ENCODE assay signal across 20 cellular contexts in the genomic region with DNA sequence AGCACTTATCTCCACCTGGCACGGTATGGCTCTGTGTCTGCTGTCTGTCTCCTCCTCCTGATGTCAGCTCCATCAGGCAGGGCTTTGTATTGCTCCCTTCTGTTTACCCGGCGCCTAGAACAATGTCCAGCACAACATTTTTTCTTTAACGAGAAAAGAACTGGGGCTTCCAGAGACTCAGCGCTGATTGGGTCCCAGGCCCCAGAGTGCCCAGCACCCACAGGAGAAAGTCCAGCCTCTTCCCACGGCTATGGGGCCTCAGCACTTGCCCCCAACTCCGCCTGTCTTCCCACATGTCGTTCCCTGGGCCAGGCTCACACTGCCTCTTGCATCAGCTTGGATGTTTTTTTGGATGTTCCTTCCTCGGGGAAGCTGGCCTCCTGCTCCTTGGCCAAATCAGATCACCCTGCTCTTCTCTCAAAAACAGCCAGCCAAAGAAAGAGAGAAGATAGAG. TPM values are rescaled to one million over a fixed set of nuclear protein-coding genes. Genes with fewer than 3 reads are reported as not detected.
DNase-seq lines count a peak whose midpoint lies in the region; ATAC-seq, FAIRE-seq and TF ChIP-seq lines count a peak whose summit lies in the region.
"Had no signal": no experiment of that assay in that cellular context is flagged by ENCODE, and none has a peak within 500 bp of the region (broad histone marks: within the 10 kb centered on the region; RNA-seq: fewer than 3 reads in every experiment).

No MANE protein-coding gene starts in this region.

- H3K27me3 Mint-ChIP-seq in H9 (ENCODE audit: low read depth), result peaks cover 3% of the 10 kb centered on the region
- no peaks in the 10 kb centered on the region for H3K27me3 Mint-ChIP-seq in dendritic cell treated with granulocyte-macrophage colony-stimulating factor and Interleukin-4, amounts not matched to agents 40 ng/mL and 50 ng/mL, for 4 days
- H3K27me3 Mint-ChIP-seq in neural crest cell (ENCODE audit: low read depth), result peaks cover 4% of the 10 kb centered on the region
- H3K27me3 Mint-ChIP-seq: CD8-positive, alpha-beta memory T cell had no signal

- H3K4me1 Mint-ChIP-seq in H9 (peaks cover 6 to 8% of the 10 kb centered on the region in 2 experiments; a peak in 3 of 4 replicates), neural crest cell (peaks cover under 1% of the 10 kb centered on the region)
- peaks cover 48% of the 10 kb centered on the region for H3K4me1 Mint-ChIP-seq in dendritic cell treated with granulocyte-macrophage colony-stimulating factor and Interleukin-4, amounts not matched to agents 40 ng/mL and 50 ng/mL, for 4 days (ENCODE audit: low read depth)

- no peak overlapping the region for H3K4me3 Mint-ChIP-seq in H9
- H3K4me3 Mint-ChIP-seq in dendritic cell treated with granulocyte-macrophage colony-stimulating factor and Interleukin-4, amounts not matched to agents 40 ng/mL and 50 ng/mL, for 4 days, result no peak overlapping the region
- peak overlapping the region; percentile 9 for H3K4me3 Mint-ChIP-seq in neural crest cell
- H3K4me3 Mint-ChIP-seq: CD8-positive, alpha-beta memory T cell had no signal

- no CpG with 5 or more reads among the region's 9 CpGs for WGBS in H9 (ENCODE audit: extremely low coverage, insufficient read length, low lambda C conversion rate)
- WGBS in small intestine, 3 donors, result 73 to 82% (median 81%) methylated on average over 9 of the region's 9 CpGs

- H3K36me3 Mint-ChIP-seq in H9 (ENCODE audit: insufficient read depth in 1 of 3, low read depth in 3 of 3) (peaks cover 16 to 28% (median 25%) of the 10 kb centered on the region in 3 experiments), neural crest cell (ENCODE audit: low read depth) (peaks cover 3% of the 10 kb centered on the region)
- H3K36me3 Mint-ChIP-seq in dendritic cell treated with granulocyte-macrophage colony-stimulating factor and Interleukin-4, amounts not matched to agents 40 ng/mL and 50 ng/mL, for 4 days (ENCODE audit: low read depth), result peaks cover 68% of the 10 kb centered on the region

- no peak overlapping the region for H2BK12ac ChIP-seq in H9 (ENCODE audit: insufficient read length, low read depth, low read length)

- no peak overlapping the region for H3K14ac ChIP-seq in H9 (ENCODE audit: insufficient read depth, low read length)

- H4K5ac ChIP-seq in H9 (ENCODE audit: insufficient read length, low read depth, low read length), result no peak overlapping the region

- no peak overlapping the region for H4K91ac ChIP-seq in H9 (ENCODE audit: insufficient read length, low read depth, low read length)

- no peak overlapping the region for H2BK15ac ChIP-seq in H9 (ENCODE audit: low read depth, low read length)

- H3K4me2 ChIP-seq in H9 (ENCODE audit: insufficient read depth, insufficient read length, low read length), result no peak overlapping the region
- H3K4me2 ChIP-seq: A549; BLaER1 treated with 17β-estradiol and CSF1 and Interleukin-3, amounts not matched to agents 10 nM and 100 nM had no signal

- no peak for TF ChIP-seq CTCF in H9 (conservative IDR thresholded peaks at IDR 0.05)
- TF ChIP-seq CTCF in neural crest cell (conservative IDR thresholded peaks at IDR 0.05), result no peak
- TF ChIP-seq CTCF in left lung (IDR thresholded peaks at IDR 0.05), result no peak

- H3K36me3 ChIP-seq in left lung, result peaks cover 0 to 48% of the 10 kb centered on the region in 2 donors
- peaks cover 0 to 5% of the 10 kb centered on the region in 2 donors for H3K36me3 ChIP-seq in small intestine (ENCODE audit: control insufficient read depth in 2 of 2, insufficient read depth in 2 of 2, low read length in 2 of 2)

- FAIRE-seq in small intestine (lab: Jason Lieb, UNC), result no peak
- FAIRE-seq: A549, G401.6, GM12878 had no signal

- ATAC-seq in GM21390 (IDR thresholded peaks at IDR 0.05; ENCODE audit: unreplicated experiment) (no peak), left lung (no peak)
- ATAC-seq: A549, GM12878, Panc1, Right ventricle myocardium inferior had no signal

- no peak overlapping the region for H3K4me3 ChIP-seq in left lung
- no peak overlapping the region for H3K4me3 ChIP-seq in small intestine (ENCODE audit: low read depth in 1 of 2, low read length in 2 of 2)
- H3K4me3 ChIP-seq: A549; BLaER1 treated with 17β-estradiol and CSF1 and Interleukin-3, amounts not matched to agents 10 nM and 100 nM; GM12878 had no signal

- no peak overlapping the region for H2BK5ac ChIP-seq in H9 (ENCODE audit: insufficient read length, low read length)

- DNase-seq in H9 (no peak), neural crest cell (ENCODE audit: low read depth, low spot score) (no peak), substantia nigra (lab: John Stamatoyannopoulos, UW) (peak in 4 of 49 donors; percentile 3 to 14 (median 9)), left lung (no peak), small intestine (no peak)
- DNase-seq: CD8-positive, alpha-beta memory T cell; DND-41; GOT3; NCI-H1092; NCI-H510A treated with DMSO at 0.1 percent for 48 hours; NCI-H82 had no signal

- H3T11ph ChIP-seq in H9 (ENCODE audit: low read length), result no peak overlapping the region

- H3K23ac ChIP-seq in H9 (ENCODE audit: insufficient read length, low read depth, low read length), result no peak overlapping the region

- no peak overlapping the region for H2AK5ac ChIP-seq in H9 (ENCODE audit: insufficient read length, low read length)

- no peak overlapping the region for H2BK20ac ChIP-seq in H9 (ENCODE audit: low read depth, low read length, poor library complexity, severe bottlenecking)

- H3K56ac ChIP-seq in H9 (ENCODE audit: insufficient read length, low read depth, low read length), result no peak overlapping the region

- no peak overlapping the region for H3K27ac ChIP-seq in H9 (ENCODE audit: insufficient read length, low read depth, low read length)
- H3K27ac ChIP-seq in substantia nigra (ENCODE audit: low read depth, low read length, poor library complexity, severe bottlenecking), result peak overlapping the region; percentile 64
- H3K27ac ChIP-seq in left lung, result no peak overlapping the region
- no peak overlapping the region for H3K27ac ChIP-seq in small intestine (ENCODE audit: low read depth in 1 of 2, low read length in 1 of 2)
- H3K27ac ChIP-seq: A549; BLaER1 treated with 17β-estradiol and CSF1 and Interleukin-3, amounts not matched to agents 10 nM and 100 nM had no signal

- no peak overlapping the region for H3K9ac ChIP-seq in H9 (ENCODE audit: extremely low read depth, insufficient read length, low read length)

- no peak overlapping the region for H3K18ac ChIP-seq in H9 (ENCODE audit: insufficient read length, low read depth, low read length)

- H3K79me1 ChIP-seq in H9 (ENCODE audit: insufficient read depth, low read depth, low read length, poor library complexity, severe bottlenecking), result no peaks in the 10 kb centered on the region

- no peaks in the 10 kb centered on the region for H3K9me3 Mint-ChIP-seq in H9
- no peaks in the 10 kb centered on the region for H3K9me3 Mint-ChIP-seq in dendritic cell treated with granulocyte-macrophage colony-stimulating factor and Interleukin-4, amounts not matched to agents 40 ng/mL and 50 ng/mL, for 4 days
- H3K9me3 Mint-ChIP-seq in neural crest cell, result no peaks in the 10 kb centered on the region
- H3K9me3 Mint-ChIP-seq: CD8-positive, alpha-beta memory T cell had no signal

- peak overlapping the region; percentile 56 to 65 (median 58); a peak in 4 of 7 replicates for H3K27ac Mint-ChIP-seq in H9
- peak overlapping the region; percentile 24 for H3K27ac Mint-ChIP-seq in dendritic cell treated with granulocyte-macrophage colony-stimulating factor and Interleukin-4, amounts not matched to agents 40 ng/mL and 50 ng/mL, for 4 days
- no peak overlapping the region for H3K27ac Mint-ChIP-seq in neural crest cell (ENCODE audit: unreplicated experiment)

- H2AFZ ChIP-seq in H9 (ENCODE audit: low read length), result no peak overlapping the region

- no peaks in the 10 kb centered on the region for H3K23me2 ChIP-seq in H9 (ENCODE audit: insufficient read length, low read depth, low read length, poor library complexity, severe bottlenecking)

- intact Hi-C loops in dendritic cell treated with granulocyte-macrophage colony-stimulating factor and Interleukin-4, amounts not matched to agents 40 ng/mL and 50 ng/mL, for 4 days (cut with micrococcal nuclease), result no loop called here
- intact Hi-C loops in left lung (cut with DNase I), result no loop called here

- H3K9me3 ChIP-seq in H9 (ENCODE audit: control insufficient read depth, low read depth, low read length) (no peaks in the 10 kb centered on the region), left lung (no peaks in the 10 kb centered on the region), small intestine (ENCODE audit: control insufficient read depth, low read depth) (no peaks in the 10 kb centered on the region)
- H3K9me3 ChIP-seq: A549; BLaER1 treated with 17β-estradiol and CSF1 and Interleukin-3, amounts not matched to agents 10 nM and 100 nM had no signal

- H3K27me3 ChIP-seq in H9 (ENCODE audit: insufficient read depth, low read length) (no peaks in the 10 kb centered on the region), left lung (no peaks in the 10 kb centered on the region), small intestine (ENCODE audit: control insufficient read depth in 2 of 2, insufficient read depth in 2 of 2, low read length in 2 of 2) (no peaks in the 10 kb centered on the region)
- H3K27me3 ChIP-seq: BLaER1 treated with 17β-estradiol and CSF1 and Interleukin-3, amounts not matched to agents 10 nM and 100 nM had no signal

- H3K4me1 ChIP-seq in H9 (ENCODE audit: insufficient read depth, low read length) (no peaks in the 10 kb centered on the region), left lung (peaks cover 0 to 1% of the 10 kb centered on the region in 2 donors), small intestine (ENCODE audit: control insufficient read depth in 2 of 2, insufficient read depth in 1 of 2, low read depth in 1 of 2, low read length in 1 of 2) (no peaks in the 10 kb centered on the region)

- H4K20me1 ChIP-seq in H9 (ENCODE audit: control insufficient read depth, insufficient read depth, insufficient read length), result no peaks in the 10 kb centered on the region

- no peaks in the 10 kb centered on the region for H3K79me2 ChIP-seq in H9 (ENCODE audit: insufficient read depth, low read length)

- H2BK120ac ChIP-seq in H9 (ENCODE audit: low read depth, low read length, poor library complexity, severe bottlenecking), result no peak overlapping the region

- H4K8ac ChIP-seq in H9 (replicated peaks; ENCODE audit: insufficient read length, low read depth, low read length), result no peak overlapping the region

- no peak overlapping the region for H3K4ac ChIP-seq in H9 (ENCODE audit: low read depth, low read length)

RNA-seq across cellular contexts. Expression of a gene that starts 6.9 kb away (rescaled TPM):
- total RNA-seq in H9 (2021), result 9.0 and 9.5 TPM in 2 replicates
- total RNA-seq in neural crest cell, result 9.1 and 9.6 TPM in 2 replicates
- 1 to 10 TPM; 7.2 to 8.7 TPM for total RNA-seq in left lung
- 10 to 100 TPM in 1 of 3 donors, 1 to 10 TPM in 2; 4.8 to 10.7 (median 7.3) TPM for polyA plus RNA-seq in small intestine

RNA-seq across cellular contexts. Expression of a gene that starts 9.6 kb away (rescaled TPM):
- total RNA-seq in H9 (2021), result 28.2 and 29.3 TPM in 2 replicates
- total RNA-seq in neural crest cell, result 28.6 and 33.1 TPM in 2 replicates
- 10 to 100 TPM; 18.0 to 20.3 TPM for total RNA-seq in left lung
- 10 to 100 TPM; 14.5 to 16.7 (median 14.6) TPM for polyA plus RNA-seq in small intestine

RNA-seq across cellular contexts. Expression of a gene that starts 19.0 kb away (rescaled TPM):
- not detected in 2 replicates for total RNA-seq in H9 (2021)
- not detected in 2 replicates for total RNA-seq in neural crest cell
- total RNA-seq in left lung, result not detected
- not detected for polyA plus RNA-seq in small intestine
- total RNA-seq: CD8-positive, alpha-beta memory T cell; GM12878; MCF 10A; Right ventricle myocardium inferior had no signal
- polyA plus RNA-seq: A549; CD8-positive, alpha-beta memory T cell; GM12878 had no signal

RNA-seq across cellular contexts. Expression of a gene that starts 31.4 kb away (rescaled TPM):
- total RNA-seq in H9 (2021), result 22.2 and 24.9 TPM in 2 replicates
- total RNA-seq in neural crest cell, result not detected in 2 replicates
- total RNA-seq in left lung, result 1 to 10 TPM in 1 of 2 donors, under 1 TPM in 1; 0.45 to 1.6 TPM
- 10 to 100 TPM; 15.7 to 24.8 (median 21.5) TPM for polyA plus RNA-seq in small intestine
- total RNA-seq: MCF 10A, Right ventricle myocardium inferior had no signal
- polyA plus RNA-seq: CD8-positive, alpha-beta memory T cell had no signal

RNA-seq across cellular contexts. Expression of a gene that starts 32.6 kb away (rescaled TPM):
- 104 and 113 TPM in 2 replicates for total RNA-seq in H9 (2021)
- total RNA-seq in neural crest cell, result 105 and 115 TPM in 2 replicates
- total RNA-seq in left lung, result 10 to 100 TPM; 69.0 to 69.3 TPM
- polyA plus RNA-seq in small intestine, result 100 to 1,000 TPM in 1 of 3 donors, 10 to 100 TPM in 2; 68.1 to 106 (median 76.7) TPM
